ENCODE assay signal across 23 cellular contexts in the genomic region with DNA sequence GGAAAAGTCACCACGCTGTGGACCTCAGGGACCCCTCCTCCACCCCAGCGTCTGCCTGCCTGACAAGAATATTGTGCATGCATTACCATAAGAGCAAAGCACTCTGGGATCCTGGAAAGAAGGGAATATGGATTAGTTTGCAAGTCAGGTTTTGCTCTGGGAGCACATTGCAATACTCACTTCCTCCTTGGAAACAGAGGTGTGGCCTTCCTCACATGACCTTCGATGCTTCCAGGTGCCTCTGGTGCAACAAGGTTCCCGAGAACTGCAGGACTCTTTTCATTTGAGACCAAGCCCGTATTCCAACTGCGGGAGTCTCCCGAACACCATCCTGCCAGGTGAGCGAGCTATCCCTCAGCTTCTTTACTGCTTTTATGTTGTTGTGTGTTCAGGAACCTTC.
"Had no signal": no experiment of that assay in that cellular context is flagged by ENCODE, and none has a peak within 500 bp of the region (broad histone marks: within the 10 kb centered on the region; RNA-seq: fewer than 3 reads in every experiment).

No MANE protein-coding gene starts in this region.

- H3K9me3 Mint-ChIP-seq: mesothelial cell of epicardium; natural killer cell treated with Interleukin-12 subunit alpha and Interleukin-12 subunit beta and Interleukin-15 and Interleukin-18, amount 100 ng/mL, for 72 hours; stimulated activated effector memory CD8-positive, alpha-beta T cell treated with anti-CD3 and anti-CD28 coated beads, Interleukin-12 subunit alpha, Interleukin-12 subunit beta, amount 100 ng/mL, for 72 hours; stimulated activated naive CD8-positive, alpha-beta T cell treated with anti-CD3 and anti-CD28 coated beads, Interleukin-15, Interleukin-2, amounts not matched to agents 100 ng/mL and 50 ng/mL, for 24 hours; type B pancreatic cell had no signal

- H3K36me3 ChIP-seq: uterus had no signal

- H3K27ac ChIP-seq: pancreas, prostate gland, spleen, tibial nerve, uterus had no signal

- H3K4me1 ChIP-seq: pancreas, prostate gland, spleen, tibial nerve, uterus had no signal

- H3K27me3 Mint-ChIP-seq: naive thymus-derived CD4-positive, alpha-beta T cell; natural killer cell treated with Interleukin-12 subunit alpha and Interleukin-12 subunit beta and Interleukin-15 and Interleukin-18, amount 100 ng/mL, for 72 hours; stimulated activated naive CD8-positive, alpha-beta T cell treated with anti-CD3 and anti-CD28 coated beads, Interleukin-15, Interleukin-2, amounts not matched to agents 100 ng/mL and 50 ng/mL, for 24 hours; type B pancreatic cell had no signal

- H3K4me1 Mint-ChIP-seq: mesothelial cell of epicardium had no signal

- H3K4me3 ChIP-seq: lung, pancreas, prostate gland, skin epidermis, spleen, tibial nerve, uterus had no signal

- H3K27me3 ChIP-seq: pancreas, spleen, tibial nerve, uterus had no signal

- H3K27ac Mint-ChIP-seq: immature natural killer cell; mesothelial cell of epicardium; natural killer cell treated with Interleukin-12 subunit alpha and Interleukin-12 subunit beta and Interleukin-15 and Interleukin-18, amount 100 ng/mL, for 72 hours; stimulated activated effector memory CD8-positive, alpha-beta T cell treated with anti-CD3 and anti-CD28 coated beads, Interleukin-12 subunit alpha, Interleukin-12 subunit beta, amount 100 ng/mL, for 72 hours; stimulated activated naive CD8-positive, alpha-beta T cell treated with anti-CD3 and anti-CD28 coated beads, Interleukin-15, Interleukin-2, amounts not matched to agents 100 ng/mL and 50 ng/mL, for 24 hours; type B pancreatic cell had no signal

- ATAC-seq: left lobe of liver; naive thymus-derived CD4-positive, alpha-beta T cell; natural killer cell treated with Interleukin-12 subunit alpha and Interleukin-12 subunit beta and Interleukin-15 and Interleukin-18, amount 100 ng/mL, for 72 hours; pancreas; right cardiac atrium; sciatic nerve; stimulated activated effector memory CD8-positive, alpha-beta T cell treated with anti-CD3 and anti-CD28 coated beads, Interleukin-12 subunit alpha, Interleukin-12 subunit beta, amount 100 ng/mL, for 72 hours had no signal

- H3K9me3 ChIP-seq: pancreas, prostate gland, spleen, uterus had no signal

- DNase-seq: hypothalamus; immature natural killer cell; mesendoderm; pancreas; retina; right cardiac atrium; spleen; stimulated activated CD4-positive, alpha-beta T cell treated with anti-CD3 and anti-CD28 coated beads, Interleukin-4, amount 100 ng/mL, for 24 hours; stimulated activated naive CD4-positive, alpha-beta T cell; substantia nigra; uterus had no signal

- H3K4me3 Mint-ChIP-seq: immature natural killer cell; mesothelial cell of epicardium; naive thymus-derived CD4-positive, alpha-beta T cell; natural killer cell treated with Interleukin-12 subunit alpha and Interleukin-12 subunit beta and Interleukin-15 and Interleukin-18, amount 100 ng/mL, for 72 hours; stimulated activated effector memory CD8-positive, alpha-beta T cell treated with anti-CD3 and anti-CD28 coated beads, Interleukin-12 subunit alpha, Interleukin-12 subunit beta, amount 100 ng/mL, for 72 hours; stimulated activated naive CD8-positive, alpha-beta T cell treated with anti-CD3 and anti-CD28 coated beads, Interleukin-15, Interleukin-2, amounts not matched to agents 100 ng/mL and 50 ng/mL, for 24 hours; type B pancreatic cell had no signal
